In the genomic region with DNA sequence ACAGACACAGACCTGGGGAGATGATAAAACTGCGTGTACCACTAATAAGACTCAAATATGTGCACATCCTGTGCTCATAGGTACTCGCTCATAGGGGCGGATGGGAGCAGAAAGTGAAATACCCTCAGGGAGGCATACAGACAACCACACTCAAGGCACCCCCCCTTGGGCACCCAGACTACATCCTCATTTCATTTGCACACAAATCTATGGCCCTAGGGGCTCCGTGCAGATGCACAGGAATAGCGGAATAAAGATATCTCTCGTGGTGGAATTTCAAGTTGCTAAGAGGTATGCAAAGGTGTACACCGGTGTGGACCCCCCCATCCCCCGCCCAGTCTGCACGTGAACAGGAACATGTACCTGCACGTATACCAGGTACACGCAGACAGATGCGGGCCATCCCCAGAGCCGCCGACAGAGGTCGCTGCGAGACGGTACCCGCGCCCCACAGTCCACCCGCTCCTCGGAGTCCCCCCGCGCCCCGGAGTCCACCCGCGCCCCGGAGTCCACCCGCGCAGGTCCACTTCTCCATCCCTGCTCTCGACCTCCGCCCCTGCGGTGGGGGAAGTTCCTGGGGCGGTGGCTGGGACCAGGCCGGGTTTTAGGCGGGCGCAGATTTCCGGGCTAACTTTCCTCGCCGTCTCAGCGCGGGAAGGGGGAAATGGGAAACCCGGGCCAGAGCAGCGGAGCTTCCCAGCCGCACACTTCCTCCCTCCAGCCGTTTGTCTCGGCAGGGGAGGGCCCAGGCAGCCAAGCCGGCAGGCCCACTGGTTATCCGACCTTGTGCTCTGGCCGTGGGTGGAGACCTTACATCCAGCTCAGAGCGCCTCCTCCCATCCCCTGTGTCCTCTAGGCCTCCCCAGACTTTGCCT, we compare ENCODE assay signal across 8 cellular contexts. TPM values are rescaled to one million over a fixed set of nuclear protein-coding genes. Genes with fewer than 3 reads are reported as not detected.
DNase-seq lines count a peak whose midpoint lies in the region; TF ChIP-seq lines count a peak whose summit lies in the region.

No MANE protein-coding gene starts in this region.

- H3K27ac Mint-ChIP-seq in activated CD4-positive, alpha-beta T cell treated with anti-CD3 and anti-CD28 coated beads, Interleukin-2, amount 10 ng/mL, durations not matched to agents 7 days and 5 days, result peak overlapping the region; percentile 82

- peaks cover 0 to 39% (median 15%) of the 10 kb centered on the region in 45 donors for H3K27me3 ChIP-seq in dorsolateral prefrontal cortex

- H3K9me3 ChIP-seq in ES-I3 (ENCODE audit: control insufficient read depth, insufficient read depth, low read length), result no peaks in the 10 kb centered on the region

- peak overlapping the region in 1 of 59 donors; percentile 40 for H3K27ac ChIP-seq in dorsolateral prefrontal cortex

- peaks cover 37% of the 10 kb centered on the region for H3K4me1 Mint-ChIP-seq in activated CD4-positive, alpha-beta T cell treated with anti-CD3 and anti-CD28 coated beads, Interleukin-2, amount 10 ng/mL, durations not matched to agents 7 days and 5 days

- H3K4me3 Mint-ChIP-seq in activated CD4-positive, alpha-beta T cell treated with anti-CD3 and anti-CD28 coated beads, Interleukin-2, amount 10 ng/mL, durations not matched to agents 7 days and 5 days, result peak overlapping the region; percentile 65

- peaks cover 8% of the 10 kb centered on the region for H3K36me3 Mint-ChIP-seq in activated CD4-positive, alpha-beta T cell treated with anti-CD3 and anti-CD28 coated beads, Interleukin-2, amount 10 ng/mL, durations not matched to agents 7 days and 5 days (ENCODE audit: low read depth)

- peak overlapping the region in 58 of 59 donors; percentile 2 to 67 (median 48) for H3K4me3 ChIP-seq in dorsolateral prefrontal cortex

- peak overlapping the region; percentile 48; the same call in 1 of the 2 replicates for H3K9ac ChIP-seq in ES-I3 (ENCODE audit: low read depth, low read length)

- peak in 54 of 56 donors; percentile 28 to 78 (median 62) for TF ChIP-seq CTCF in dorsolateral prefrontal cortex (IDR thresholded peaks at IDR 0.05 in 54 of 56, conservative IDR thresholded peaks at IDR 0.05 in 2 of 56; ENCODE audit: low read depth in 1 of 56, partially characterized antibody in 56 of 56)

- CTCF ChIA-PET in activated CD4-positive, alpha-beta T cell treated with anti-CD3 and anti-CD28 coated beads, Interleukin-2, amount 10 ng/mL, durations not matched to agents 7 days and 5 days (lab: Charles Lee), result interaction anchor here (1.0 to 1.3 kb wide), 3 partner anchors 9 to 78 kb away, joined by 3 to 8 read pairs (median 3); no protein-coding TSS in a partner anchor

- DNase-seq in GOT3 (lab: John Stamatoyannopoulos, UW) (peak; percentile 49), NCI-H1694 treated with DMSO at 0.1 percent for 48 hours (lab: John Stamatoyannopoulos, UW) (peak; percentile 12), dorsolateral prefrontal cortex (peak in 9 of 10 donors; percentile 40 to 68 (median 60)), lung microvascular endothelial cell (ENCODE audit: low read depth in 2 of 2) (peak; percentile 30 to 32), amniotic stem cell (lab: John Stamatoyannopoulos, UW) (no peak)
- DNase-seq in activated CD4-positive, alpha-beta T cell treated with anti-CD3 and anti-CD28 coated beads, Interleukin-2, amount 10 ng/mL, durations not matched to agents 7 days and 5 days, result peak; percentile 73
- DNase-seq in stimulated activated CD8-positive, alpha-beta memory T cell treated with anti-CD3 and anti-CD28 coated beads, Interleukin-15, amount 100 ng/mL, for 24 hours (ENCODE audit: low read depth), result peak; percentile 62

- H3K9me3 Mint-ChIP-seq in activated CD4-positive, alpha-beta T cell treated with anti-CD3 and anti-CD28 coated beads, Interleukin-2, amount 10 ng/mL, durations not matched to agents 7 days and 5 days, result no peaks in the 10 kb centered on the region

- intact Hi-C loops in dorsolateral prefrontal cortex (cut with DNase I), result no loop called here

- POLR2A ChIA-PET in activated CD4-positive, alpha-beta T cell treated with anti-CD3 and anti-CD28 coated beads, Interleukin-2, amount 10 ng/mL, durations not matched to agents 7 days and 5 days (lab: Charles Lee), result no interaction called here

- no peaks in the 10 kb centered on the region for H3K36me3 ChIP-seq in ES-I3 (ENCODE audit: insufficient read depth, low read length)

- H3K27me3 Mint-ChIP-seq in activated CD4-positive, alpha-beta T cell treated with anti-CD3 and anti-CD28 coated beads, Interleukin-2, amount 10 ng/mL, durations not matched to agents 7 days and 5 days, result peaks cover 14% of the 10 kb centered on the region

- no peaks in the 10 kb centered on the region for H3K4me1 ChIP-seq in ES-I3 (ENCODE audit: insufficient read depth, low read length)

RNA-seq across cellular contexts. Expression of a gene that starts 1.0 kb away (rescaled TPM):
- not detected for total RNA-seq in activated CD4-positive, alpha-beta T cell treated with anti-CD3 and anti-CD28 coated beads, Interleukin-2, amount 10 ng/mL, durations not matched to agents 7 days and 5 days
- total RNA-seq in dorsolateral prefrontal cortex (not detected), lung microvascular endothelial cell (not detected in 2 replicates)
